In genomic region chrX:15158736-15159406, GRCh38 we compare ENCODE assay signal across 9 cellular contexts.
DNase-seq lines count a peak whose midpoint lies in the region; ATAC-seq lines count a peak whose summit lies in the region.
"Had no signal": no experiment of that assay in that cellular context is flagged by ENCODE, and none has a peak within 500 bp of the region (broad histone marks: within the 10 kb centered on the region; RNA-seq: fewer than 3 reads in every experiment).

No MANE protein-coding gene starts in this region.

- peak; percentile 78 for ATAC-seq in GM18502 (IDR thresholded peaks at IDR 0.05; ENCODE audit: poor library complexity, unreplicated experiment)
- ATAC-seq in GM21528 (IDR thresholded peaks at IDR 0.05; ENCODE audit: low FRiP score, unreplicated experiment), result peak; percentile 70
- ATAC-seq in HG03565 (IDR thresholded peaks at IDR 0.05; ENCODE audit: unreplicated experiment), result peak; percentile 62

- peak; percentile 10 for DNase-seq in central memory CD4-positive, alpha-beta T cell
- DNase-seq in pons (ENCODE audit: low spot score), result no peak
- DNase-seq in effector CD8-positive, alpha-beta T cell (lab: John Stamatoyannopoulos, UW), result no peak
- no peak for DNase-seq in SHP77 (lab: John Stamatoyannopoulos, UW)
- DNase-seq in NAMALWA (ENCODE audit: low spot score), result no peak
- DNase-seq: stomach had no signal
